ENCODE assay signal across 1 cellular context in genomic region chr22:46666577-46667244, GRCh38.
TF ChIP-seq lines count a peak whose summit lies in the region.

No MANE protein-coding gene starts in this region.

TF ChIP-seq in H1, 55 proteins besides CTCF, POLR2A, EP300 and RAD21 (continued from another document):
- TF ChIP-seq JUND (IDR thresholded peaks at IDR 0.05; ENCODE audit: low read length) = no peak
- TF ChIP-seq NRF1 (IDR thresholded peaks at IDR 0.05; ENCODE audit: low read depth, low read length) = no peak
- TF ChIP-seq KDM4A (IDR thresholded peaks at IDR 0.05; ENCODE audit: low read depth, low read length, severe bottlenecking) = no peak
- no peak for TF ChIP-seq ATF2 (IDR thresholded peaks at IDR 0.05; ENCODE audit: low read length)
- no peak for TF ChIP-seq MAFK (IDR thresholded peaks at IDR 0.05; ENCODE audit: low read depth, low read length)
